In genomic region chr18:9802774-9803697, GRCh38 we compare ENCODE assay signal across 1 cellular context.
TF ChIP-seq lines count a peak whose summit lies in the region.

No MANE protein-coding gene starts in this region.

TF ChIP-seq in H1, 55 proteins besides CTCF, POLR2A, EP300 and RAD21:
- peak; percentile 20; the same call in 1 of the 2 replicates for TF ChIP-seq KDM1A (IDR thresholded peaks at IDR 0.05; ENCODE audit: borderline replicate concordance, low read length)
- TF ChIP-seq EZH2 (IDR thresholded peaks at IDR 0.05; ENCODE audit: low read depth, low read length, severe bottlenecking): no peak
